In the genomic region with DNA sequence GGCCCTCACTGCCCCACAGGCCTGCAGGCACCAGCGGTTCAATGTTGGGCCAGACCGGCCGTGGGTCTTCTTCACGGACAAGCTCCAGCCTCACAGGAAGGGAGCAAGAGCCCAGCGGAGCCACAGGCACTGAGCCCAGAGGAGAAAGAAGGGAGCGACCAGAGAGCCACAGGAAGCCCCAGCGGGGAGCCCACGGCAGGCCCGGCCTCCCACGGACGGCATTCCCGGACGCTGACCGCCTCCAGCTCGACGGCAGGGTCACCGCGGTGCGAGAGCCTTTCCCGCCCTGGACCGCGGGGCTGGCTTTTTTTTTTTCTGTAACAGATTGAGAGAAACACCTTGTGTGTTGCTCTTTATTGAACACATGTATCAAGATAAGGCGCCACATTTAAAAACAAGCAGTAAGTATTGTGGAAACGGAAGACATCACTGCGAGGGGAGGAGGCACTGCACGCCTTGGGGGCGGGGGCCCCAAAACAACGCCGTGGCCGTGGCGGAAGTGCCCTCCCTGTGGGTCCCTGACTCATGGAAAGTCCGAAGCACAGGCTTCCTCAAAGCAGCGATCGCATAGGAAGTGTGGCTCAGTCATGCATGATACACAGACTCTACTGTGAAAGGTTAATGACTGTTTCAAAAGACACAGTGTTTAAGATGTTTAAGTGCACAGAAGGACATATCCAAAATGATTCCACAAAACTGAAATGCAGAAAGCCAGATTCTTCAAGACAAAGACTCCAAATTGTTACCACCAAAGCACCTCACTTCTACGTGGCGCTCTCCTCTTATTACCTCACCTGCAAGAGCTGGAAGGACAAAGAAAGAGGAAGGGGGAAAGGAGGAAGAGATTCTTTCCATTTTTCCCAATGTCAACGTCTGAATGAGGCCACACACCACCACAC, we compare ENCODE assay signal across 8 cellular contexts. TPM values are rescaled to one million over a fixed set of nuclear protein-coding genes. Genes with fewer than 3 reads are reported as not detected.
DNase-seq lines count a peak whose midpoint lies in the region; TF ChIP-seq lines count a peak whose summit lies in the region.

No MANE protein-coding gene starts in this region.

- CTCF ChIA-PET in GM10248 (lab: Yijun Ruan, JAX), result interaction anchor here (1.4 kb wide), 1 partner anchor 8 kb away, joined by 4 read pairs; no protein-coding TSS in a partner anchor

- TF ChIP-seq POLR2A in transverse colon (IDR thresholded peaks at IDR 0.05), result peak; percentile 38

- in situ Hi-C loops in transverse colon (cut with MboI; ENCODE audit: low pct_ligation_motif_present in 1 of 4, low pct_unique_long_range_greater_than_20kb in 1 of 4, low sequenced_read_pairs in 3 of 4), result loop anchor here in 1 of 4 donors (10.0 kb wide), 1 partner anchor 164 kb away; no protein-coding TSS in a partner anchor

- peaks cover 65% of the 10 kb centered on the region for H3K4me1 Mint-ChIP-seq in HFFc6 (ENCODE audit: low read depth)

- no peak overlapping the region for H2AFZ ChIP-seq in parathyroid adenoma

- peaks cover 34% of the 10 kb centered on the region for H3K36me3 Mint-ChIP-seq in HFFc6 (ENCODE audit: low read depth)

- POLR2A ChIA-PET in GM10248 (lab: Yijun Ruan, JAX), result no interaction called here

- TF ChIP-seq CTCF in GM10248 (IDR thresholded peaks at IDR 0.05; ENCODE audit: control extremely low read depth, extremely low read depth, low read depth, missing control alignments) (no peak), HFFc6 (IDR thresholded peaks at IDR 0.05) (no peak), parathyroid adenoma (IDR thresholded peaks at IDR 0.05) (no peak), transverse colon (IDR thresholded peaks at IDR 0.05) (no peak), WERI-Rb-1 (IDR thresholded peaks at IDR 0.05; ENCODE audit: low read depth, low read length) (no peak)

- H3K27ac ChIP-seq in parathyroid adenoma (peak overlapping the region; percentile 39), transverse colon (peak overlapping the region; percentile 81 to 89 (median 86)), WERI-Rb-1 (no peak overlapping the region)

- intact Hi-C loops in transverse colon (cut with DNase I; ENCODE audit: low total_unique reads), result loop anchor here (5.0 kb wide), 1 partner anchor 62 kb away; no protein-coding TSS in a partner anchor

- H3K4me1 ChIP-seq in parathyroid adenoma (no peaks in the 10 kb centered on the region), transverse colon (peaks cover 20 to 49% (median 40%) of the 10 kb centered on the region in 4 donors)

- H3K27me3 Mint-ChIP-seq in HFFc6 (ENCODE audit: insufficient read depth), result peaks cover 15% of the 10 kb centered on the region

- peaks cover 2% of the 10 kb centered on the region for H3K79me2 ChIP-seq in parathyroid adenoma

- 47 to 49% methylated on average over 15 to 31 of the region's 37 CpGs for WGBS in transverse colon (ENCODE audit: low coverage in 1 of 2), 2 donors

- no peak overlapping the region for H3K4me2 ChIP-seq in parathyroid adenoma (ENCODE audit: low read length)

- H3K9me3 Mint-ChIP-seq in HFFc6, result peaks cover 15% of the 10 kb centered on the region

- no peak overlapping the region for H3K9ac ChIP-seq in parathyroid adenoma

- TF ChIP-seq EP300 in transverse colon (IDR thresholded peaks at IDR 0.05; ENCODE audit: low read depth), result no peak

- no peaks in the 10 kb centered on the region for H3K36me3 ChIP-seq in parathyroid adenoma (ENCODE audit: control insufficient read depth, insufficient read depth, low read length)
- no peaks in the 10 kb centered on the region for H3K36me3 ChIP-seq in transverse colon
- no peaks in the 10 kb centered on the region for H3K36me3 ChIP-seq in WERI-Rb-1

- H3K4me3 ChIP-seq in parathyroid adenoma (ENCODE audit: low read depth, low read length) (no peak overlapping the region), transverse colon (peak overlapping the region in 2 of 4 donors; percentile 19 to 29), WERI-Rb-1 (ENCODE audit: low read depth, low read length) (no peak overlapping the region)

- H3K27me3 ChIP-seq in parathyroid adenoma (ENCODE audit: control insufficient read depth, insufficient read depth, low read length) (no peaks in the 10 kb centered on the region), transverse colon (no peaks in the 10 kb centered on the region), WERI-Rb-1 (ENCODE audit: insufficient read depth, low read depth, severe bottlenecking) (no peaks in the 10 kb centered on the region)

- H3K27ac Mint-ChIP-seq in HFFc6, result peak overlapping the region; percentile 99

- peak overlapping the region; percentile 100 for H3K4me3 Mint-ChIP-seq in HFFc6

- H3K9me3 ChIP-seq in parathyroid adenoma (ENCODE audit: control insufficient read depth, low read length) (no peaks in the 10 kb centered on the region), transverse colon (no peaks in the 10 kb centered on the region), WERI-Rb-1 (ENCODE audit: severe bottlenecking) (no peaks in the 10 kb centered on the region)

- peak; percentile 92 for DNase-seq in GM10248 (ENCODE audit: extremely low spot score)
- peak; percentile 87 for DNase-seq in HFFc6
- DNase-seq in NCI-H460 (ENCODE audit: extremely low read depth, low read depth), result peak; percentile 19
- peak; percentile 89 for DNase-seq in activated T-cell treated with anti-CD3 and anti-CD28 coated beads for 24 hours (ENCODE audit: low read depth)
- DNase-seq in fibroblast of peridontal ligament (ENCODE audit: extremely low read depth), result peak; percentile 77
- peak; percentile 79 for DNase-seq in transverse colon
- no peak for DNase-seq in WERI-Rb-1

RNA-seq across cellular contexts. Expression of a gene that starts 3.5 kb away (rescaled TPM):
- 10 to 100 TPM; 31.6 to 37.6 (median 33.1) TPM for total RNA-seq in HFFc6 (2021; fragmentation: NEBNext Ultra II Directional; extraction: Animal tissue kit (Norgen Biotek cat#: 25700))
- total RNA-seq in NCI-H460 (2014; rRNA removed; shearing (Covaris generic)), result 12.4 and 14.2 TPM in 2 replicates
- 11.7 and 16.6 TPM in 2 replicates for polyA plus RNA-seq in NCI-H460 (2014; cell fraction: nucleus; rRNA removed)
- total RNA-seq in transverse colon, result 10 to 100 TPM in 1 of 4 donors, 1 to 10 TPM in 3; 4.4 to 15.6 (median 8.5) TPM

RNA-seq across cellular contexts. Expression of a gene that starts 50.2 kb away (rescaled TPM):
- total RNA-seq in HFFc6 (2021; fragmentation: NEBNext Ultra II Directional; extraction: Animal tissue kit (Norgen Biotek cat#: 25700)), result not detected
- not detected in 2 replicates for total RNA-seq in NCI-H460 (2014; rRNA removed; shearing (Covaris generic))
- not detected in 2 replicates for polyA plus RNA-seq in NCI-H460 (2014; cell fraction: nucleus; rRNA removed)
- not detected for total RNA-seq in transverse colon
